3 cellular contexts compared by ENCODE assay signal in genomic region chr11:94879006-94879405, GRCh38.
TF ChIP-seq lines count a peak whose summit lies in the region.

No MANE protein-coding gene starts in this region.

TF ChIP-seq in SK-N-SH, 30 proteins besides CTCF, POLR2A, EP300 and RAD21:
- TF ChIP-seq RFX5 (IDR thresholded peaks at IDR 0.05; ENCODE audit: low read length) (no peak), TCF12 (IDR thresholded peaks at IDR 0.05) (no peak), POLR2AphosphoS5 (IDR thresholded peaks at IDR 0.05; ENCODE audit: low read depth, low read length) (no peak), NRF1 (IDR thresholded peaks at IDR 0.05; ENCODE audit: low read depth, low read length) (no peak), FOSL2 (IDR thresholded peaks at IDR 0.05; ENCODE audit: borderline replicate concordance, low read depth) (no peak), ZBTB33 (IDR thresholded peaks at IDR 0.05; ENCODE audit: borderline replicate concordance, low read depth) (no peak), EZH2phosphoT487 (IDR thresholded peaks at IDR 0.05; ENCODE audit: borderline replicate concordance, low read depth) (no peak), PBX3 (IDR thresholded peaks at IDR 0.05) (no peak), FOXJ3 (CRISPR knock-in tag; IDR thresholded peaks at IDR 0.05) (no peak), SMC3 (IDR thresholded peaks at IDR 0.05; ENCODE audit: low read depth, low read length) (no peak), JUND (IDR thresholded peaks at IDR 0.05) (no peak)

TF ChIP-seq in SK-N-SH treated with all-trans-retinoic acid at 6 μM for 48 hours, 23 proteins besides CTCF, POLR2A, EP300 and RAD21:
- no peak for TF ChIP-seq CREB5 (CRISPR knock-in tag; IDR thresholded peaks at IDR 0.05; ENCODE audit: low read depth)
- no peak for TF ChIP-seq BACH2 (CRISPR knock-in tag; IDR thresholded peaks at IDR 0.05; ENCODE audit: borderline replicate concordance)
- no peak for TF ChIP-seq ZFP30 (CRISPR knock-in tag; IDR thresholded peaks at IDR 0.05)
- TF ChIP-seq ZFP3 (CRISPR knock-in tag; IDR thresholded peaks at IDR 0.05), result no peak
- TF ChIP-seq POU6F1 (CRISPR knock-in tag; IDR thresholded peaks at IDR 0.05; ENCODE audit: borderline replicate concordance, low read depth), result no peak

TF ChIP-seq in H1, 55 proteins besides CTCF, POLR2A, EP300 and RAD21:
- TF ChIP-seq SIN3A (conservative IDR thresholded peaks at IDR 0.05 in 1 of 2, IDR thresholded peaks at IDR 0.05 in 1 of 2; ENCODE audit: low read depth in 1 of 2, low read length in 2 of 2) (no peak), YY1 (IDR thresholded peaks at IDR 0.05; ENCODE audit: low read depth, low read length) (no peak), JUN (IDR thresholded peaks at IDR 0.05; ENCODE audit: low read depth, low read length) (no peak), SUZ12 (IDR thresholded peaks at IDR 0.05; ENCODE audit: low read length) (no peak), HDAC2 (IDR thresholded peaks at IDR 0.05; ENCODE audit: borderline replicate concordance in 1 of 2, low read depth in 2 of 2, low read length in 2 of 2) (no peak), BCL11A (IDR thresholded peaks at IDR 0.05; ENCODE audit: low read depth in 2 of 2, low read length in 2 of 2) (no peak)
